ENCODE assay signal across 10 cellular contexts in the genomic region with DNA sequence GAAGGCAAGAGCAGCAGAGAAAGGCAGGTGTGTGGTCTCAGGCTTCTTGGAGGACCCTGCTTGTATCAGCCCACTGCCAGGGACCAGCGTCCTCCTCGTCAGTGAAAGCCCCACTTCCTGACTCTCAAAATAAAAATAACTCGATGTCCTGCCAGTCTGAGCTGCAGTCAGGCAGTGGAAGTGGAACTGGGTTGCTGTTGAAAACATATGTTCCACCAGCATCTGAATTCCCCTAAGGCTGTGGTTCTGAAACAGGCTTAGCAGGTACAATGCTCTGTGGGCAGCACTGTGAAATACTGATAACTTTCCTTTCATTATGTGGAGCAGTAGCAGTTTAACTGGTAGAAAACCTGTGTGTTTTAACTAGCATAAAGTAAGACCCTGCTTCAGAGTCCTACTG.
A peak's percentile ranks its signal among the peaks of the same experiment; 100 is the strongest.
DNase-seq lines count a peak whose midpoint lies in the region; ATAC-seq and TF ChIP-seq lines count a peak whose summit lies in the region.
"Had no signal": no experiment of that assay in that cellular context is flagged by ENCODE, and none has a peak within 500 bp of the region (broad histone marks: within the 10 kb centered on the region; RNA-seq: fewer than 3 reads in every experiment).

No MANE protein-coding gene starts in this region.

- peak; percentile 57 for DNase-seq in GM10248 (ENCODE audit: extremely low spot score)
- no peak for DNase-seq in NCI-H146 (lab: John Stamatoyannopoulos, UW)
- no peak for DNase-seq in activated CD4-positive, CD25-positive, alpha-beta regulatory T cell (lab: John Stamatoyannopoulos, UW)
- no peak for DNase-seq in ureter (ENCODE audit: low spot score)
- DNase-seq in activated CD4-positive, alpha-beta T cell treated with anti-CD3 and anti-CD28 coated beads, Interleukin-2, amount 50 U/mL, for 1 hour: no peak
- DNase-seq: activated T-cell treated with anti-CD3 and anti-CD28 coated beads, Interleukin-2, amount 50 U/mL, for 24 hours; HFFc6 had no signal

- CTCF ChIA-PET in GM10248 (lab: Yijun Ruan, JAX): interaction anchor here (1.0 to 11.5 kb wide), 4 partner anchors 11 to 1692 kb away, joined by 3 to 183 read pairs (median 86); a partner anchor contains a TSS

- ATAC-seq in GM19043 (IDR thresholded peaks at IDR 0.05; ENCODE audit: low read depth, unreplicated experiment) (peak; percentile 82), HG02623 (IDR thresholded peaks at IDR 0.05; ENCODE audit: unreplicated experiment) (peak; percentile 65), HG03457 (IDR thresholded peaks at IDR 0.05; ENCODE audit: unreplicated experiment) (peak; percentile 59)

- no peak for TF ChIP-seq CTCF in GM10248 (IDR thresholded peaks at IDR 0.05; ENCODE audit: control extremely low read depth, extremely low read depth, low read depth, missing control alignments)

- POLR2A ChIA-PET in GM10248 (lab: Yijun Ruan, JAX): no interaction called here
